Comparison of ENCODE assay signal across 22 cellular contexts in the genomic region with DNA sequence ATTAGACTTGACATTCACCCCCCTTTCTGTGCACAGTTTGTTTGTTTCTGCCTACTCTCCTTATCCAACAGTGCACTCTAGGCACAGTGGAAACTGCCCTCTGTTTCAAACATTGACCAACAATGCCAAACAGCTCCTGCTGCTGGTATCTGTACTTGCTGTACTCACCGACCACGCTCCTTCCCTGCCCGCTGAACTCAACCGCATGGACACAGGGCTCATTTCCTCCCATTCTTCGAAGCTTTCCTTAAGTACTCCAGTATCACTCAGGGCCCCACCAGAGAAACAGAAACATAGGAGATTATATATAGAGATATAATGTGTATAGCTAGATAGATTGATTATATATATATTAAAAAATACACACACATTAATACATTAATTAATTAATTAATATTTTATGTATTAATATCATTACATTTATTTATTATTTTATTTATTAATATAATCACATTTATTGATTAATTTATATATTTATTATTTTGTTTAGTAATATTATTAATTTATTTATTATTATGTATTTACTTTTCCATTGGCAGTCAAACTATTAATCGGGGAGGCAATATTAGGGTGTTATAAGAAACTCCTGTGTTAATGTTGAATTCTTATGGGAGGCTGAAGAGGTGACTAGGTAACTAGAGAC.
DNase-seq lines count a peak whose midpoint lies in the region; FAIRE-seq and TF ChIP-seq lines count a peak whose summit lies in the region.
"Had no signal": no experiment of that assay in that cellular context is flagged by ENCODE, and none has a peak within 500 bp of the region (broad histone marks: within the 10 kb centered on the region; RNA-seq: fewer than 3 reads in every experiment).

No MANE protein-coding gene starts in this region.

- H3K4me3 Mint-ChIP-seq in endothelial cell (ENCODE audit: unreplicated experiment) = no peak overlapping the region
- H3K4me3 Mint-ChIP-seq in glutamatergic neuron (ENCODE audit: unreplicated experiment) = no peak overlapping the region
- H3K4me3 Mint-ChIP-seq in activated T-helper 2 cell treated with anti-CD3 and anti-CD28 coated beads, Interferon-gamma antibody, Interleukin-2, Interleukin-4, amounts not matched to agents 10 μg/mL and 5 μg/mL and 100 μg/mL, durations not matched to agents 14 hours and 24 hours and 36 hours (ENCODE audit: low read depth) = no peak overlapping the region
- H3K4me3 Mint-ChIP-seq: B cell, CD14-positive monocyte had no signal

- H3K4me1 Mint-ChIP-seq in endothelial cell (ENCODE audit: unreplicated experiment) = peaks cover 3% of the 10 kb centered on the region
- H3K4me1 Mint-ChIP-seq in glutamatergic neuron (ENCODE audit: low read depth, unreplicated experiment) = peaks cover 12% of the 10 kb centered on the region
- H3K4me1 Mint-ChIP-seq in activated T-helper 2 cell treated with anti-CD3 and anti-CD28 coated beads, Interferon-gamma antibody, Interleukin-2, Interleukin-4, amounts not matched to agents 10 μg/mL and 5 μg/mL and 100 μg/mL, durations not matched to agents 14 hours and 24 hours and 36 hours (ENCODE audit: low read depth) = no peaks in the 10 kb centered on the region
- H3K4me1 Mint-ChIP-seq: B cell, CD14-positive monocyte had no signal

- TF ChIP-seq CTCF in endothelial cell (IDR thresholded peaks at IDR 0.05; ENCODE audit: unreplicated experiment) = no peak
- TF ChIP-seq CTCF in glutamatergic neuron (IDR thresholded peaks at IDR 0.05; ENCODE audit: partially characterized antibody, unreplicated experiment) = no peak

- intact Hi-C loops in activated T-helper 2 cell treated with anti-CD3 and anti-CD28 coated beads, Interferon-gamma antibody, Interleukin-2, Interleukin-4, amounts not matched to agents 10 μg/mL and 5 μg/mL and 100 μg/mL, durations not matched to agents 14 hours and 24 hours and 36 hours (cut with micrococcal nuclease) = no loop called here

- DNase-seq in Daoy (ENCODE audit: low read depth) (peak; percentile 3), RCC 7860 (ENCODE audit: low spot score) (no peak), endothelial cell (ENCODE audit: low spot score) (peak; percentile 57), myocyte (ENCODE audit: low read depth) (peak; percentile 6), glutamatergic neuron (no peak), dedifferentiated amniotic fluid mesenchymal stem cell (ENCODE audit: extremely low spot score) (no peak)
- no peak for DNase-seq in effector memory CD4-positive, alpha-beta T cell
- DNase-seq in activated T-helper 2 cell treated with anti-CD3 and anti-CD28 coated beads, Interferon-gamma antibody, Interleukin-2, Interleukin-4, amounts not matched to agents 10 μg/mL and 5 μg/mL and 100 μg/mL, durations not matched to agents 14 hours and 24 hours and 36 hours (ENCODE audit: low spot score) = no peak
- DNase-seq: DMS53; EL; IMR-90; NCI-H1048; NCI-H1417 treated with DMSO at 0.1 percent for 48 hours; NCI-H187; NCI-H226; NCI-H510A treated with DMSO at 0.1 percent for 48 hours; NCI-H748 treated with DMSO at 0.1 percent for 48 hours; NK-92 treated with Interleukin-12 subunit alpha and Interleukin-12 subunit beta, amount 100 ng/mL, for 24 hours had no signal

- H3K4me3 ChIP-seq in effector memory CD4-positive, alpha-beta T cell (ENCODE audit: insufficient read depth, low read depth, low read length, poor library complexity, severe bottlenecking) = no peak overlapping the region

- no peaks in the 10 kb centered on the region for H3K27me3 ChIP-seq in effector memory CD4-positive, alpha-beta T cell (replicated peaks; ENCODE audit: control insufficient read depth, insufficient read depth, low read length, poor library complexity, severe bottlenecking)

- peak overlapping the region; percentile 37 for H3K27ac Mint-ChIP-seq in endothelial cell (ENCODE audit: unreplicated experiment)
- no peak overlapping the region for H3K27ac Mint-ChIP-seq in glutamatergic neuron (ENCODE audit: unreplicated experiment)
- H3K27ac Mint-ChIP-seq in activated T-helper 2 cell treated with anti-CD3 and anti-CD28 coated beads, Interferon-gamma antibody, Interleukin-2, Interleukin-4, amounts not matched to agents 10 μg/mL and 5 μg/mL and 100 μg/mL, durations not matched to agents 14 hours and 24 hours and 36 hours = no peak overlapping the region
- H3K27ac Mint-ChIP-seq: B cell, CD14-positive monocyte had no signal

- H3K4me1 ChIP-seq in effector memory CD4-positive, alpha-beta T cell (ENCODE audit: control insufficient read depth, insufficient read depth, low read length, poor library complexity, severe bottlenecking) = no peaks in the 10 kb centered on the region

- H3K9me3 Mint-ChIP-seq in endothelial cell (ENCODE audit: unreplicated experiment) (no peaks in the 10 kb centered on the region), glutamatergic neuron (ENCODE audit: unreplicated experiment) (no peaks in the 10 kb centered on the region)
- no peaks in the 10 kb centered on the region for H3K9me3 Mint-ChIP-seq in activated T-helper 2 cell treated with anti-CD3 and anti-CD28 coated beads, Interferon-gamma antibody, Interleukin-2, Interleukin-4, amounts not matched to agents 10 μg/mL and 5 μg/mL and 100 μg/mL, durations not matched to agents 14 hours and 24 hours and 36 hours

- H3K27me3 Mint-ChIP-seq in endothelial cell (ENCODE audit: unreplicated experiment) (no peaks in the 10 kb centered on the region), glutamatergic neuron (ENCODE audit: unreplicated experiment) (no peaks in the 10 kb centered on the region)
- H3K27me3 Mint-ChIP-seq in activated T-helper 2 cell treated with anti-CD3 and anti-CD28 coated beads, Interferon-gamma antibody, Interleukin-2, Interleukin-4, amounts not matched to agents 10 μg/mL and 5 μg/mL and 100 μg/mL, durations not matched to agents 14 hours and 24 hours and 36 hours (ENCODE audit: low read depth) = no peaks in the 10 kb centered on the region
- H3K27me3 Mint-ChIP-seq: B cell had no signal

- no peak overlapping the region for H3K27ac ChIP-seq in effector memory CD4-positive, alpha-beta T cell (ENCODE audit: insufficient read depth, low read length, poor library complexity, severe bottlenecking)
- H3K27ac ChIP-seq: KMS-11 had no signal

- H3K36me3 ChIP-seq in effector memory CD4-positive, alpha-beta T cell (ENCODE audit: control insufficient read depth, insufficient read depth, low read length) = no peaks in the 10 kb centered on the region

- FAIRE-seq in RCC 7860 (lab: Jason Lieb, UNC) = peak; percentile 77
- FAIRE-seq: D721Med had no signal

- no peaks in the 10 kb centered on the region for H3K9me3 ChIP-seq in effector memory CD4-positive, alpha-beta T cell (ENCODE audit: control insufficient read depth, low read length)

- H3K36me3 Mint-ChIP-seq in endothelial cell (ENCODE audit: low read depth, unreplicated experiment) (no peaks in the 10 kb centered on the region), glutamatergic neuron (ENCODE audit: unreplicated experiment) (no peaks in the 10 kb centered on the region)
- H3K36me3 Mint-ChIP-seq in activated T-helper 2 cell treated with anti-CD3 and anti-CD28 coated beads, Interferon-gamma antibody, Interleukin-2, Interleukin-4, amounts not matched to agents 10 μg/mL and 5 μg/mL and 100 μg/mL, durations not matched to agents 14 hours and 24 hours and 36 hours (ENCODE audit: low read depth) = no peaks in the 10 kb centered on the region
- H3K36me3 Mint-ChIP-seq: CD14-positive monocyte had no signal

Comparison
In these comparisons a context has a peak if more than half of its experiments do, and no peak if none do; other contexts are left out.
1. DNase-seq: peak in Daoy (single experiment), endothelial cell (single experiment) and myocyte (single experiment); none in RCC 7860 (single experiment), glutamatergic neuron (single experiment), effector memory CD4-positive, alpha-beta T cell (0 of 3), activated T-helper 2 cell treated with anti-CD3 and anti-CD28 coated beads, Interferon-gamma antibody, Interleukin-2, Interleukin-4, amounts not matched to agents 10 μg/mL and 5 μg/mL and 100 μg/mL, durations not matched to agents 14 hours and 24 hours and 36 hours (single experiment) and dedifferentiated amniotic fluid mesenchymal stem cell (single experiment).